In genomic region chr15:53312707-53313106, GRCh38 we compare ENCODE assay signal across 25 cellular contexts.
DNase-seq lines count a peak whose midpoint lies in the region; TF ChIP-seq lines count a peak whose summit lies in the region.
"Had no signal": no experiment of that assay in that cellular context is flagged by ENCODE, and none has a peak within 500 bp of the region (broad histone marks: within the 10 kb centered on the region; RNA-seq: fewer than 3 reads in every experiment).

No MANE protein-coding gene starts in this region.

- DNase-seq in ELF-1 (ENCODE audit: low read depth, low spot score) (peak; percentile 2), NCI-H146 treated with DMSO at 0.1 percent for 48 hours (lab: John Stamatoyannopoulos, UW; ENCODE audit: unreplicated experiment) (peak; percentile 92), cerebellum (ENCODE audit: low spot score) (peak; percentile 12), mesendoderm (peak; percentile 78), D341Med (ENCODE audit: low spot score) (no peak), MCF 10A (ENCODE audit: unreplicated experiment) (no peak), left ventricle myocardium inferior (no peak)
- DNase-seq in effector CD4-positive, alpha-beta T cell: no peak
- DNase-seq: 8988T; ACHN; CD4-positive, alpha-beta memory T cell; COR-L47; H7; Kasumi-1; MV-4-11; NCI-H1105 treated with DMSO at 0.1 percent for 48 hours; NCI-H1694; NCI-H2029 treated with DMSO at 0.1 percent for 48 hours; NCI-H2227 treated with DMSO at 0.1 percent for 48 hours; NCI-H526 treated with DMSO at 0.1 percent for 48 hours; SIG-M5; SW 1271 had no signal

- POLR2A ChIA-PET in MCF 10A (lab: Yijun Ruan, JAX): no interaction called here

- H3K27me3 ChIP-seq in mesendoderm (ENCODE audit: insufficient read depth, low read length, poor library complexity): no peaks in the 10 kb centered on the region
- H3K27me3 ChIP-seq in left ventricle myocardium inferior (ENCODE audit: low read depth): no peaks in the 10 kb centered on the region
- H3K27me3 ChIP-seq: BLaER1 treated with 17β-estradiol and CSF1 and Interleukin-3, amounts not matched to agents 10 nM and 100 nM had no signal

- H3K18ac ChIP-seq in mesendoderm (ENCODE audit: low read length): no peak overlapping the region

- H2BK5ac ChIP-seq in mesendoderm (ENCODE audit: low read length): no peak overlapping the region

- peaks cover 48% of the 10 kb centered on the region for H3K9me3 Mint-ChIP-seq in MCF 10A (ENCODE audit: unreplicated experiment)

- intact Hi-C loops in MCF 10A (cut with micrococcal nuclease): no loop called here
- intact Hi-C loops in left ventricle myocardium inferior (cut with micrococcal nuclease): no loop called here

- H3K36me3 Mint-ChIP-seq in MCF 10A (ENCODE audit: insufficient read depth, unreplicated experiment): peaks cover 5% of the 10 kb centered on the region
- H3K36me3 Mint-ChIP-seq: CD4-positive, alpha-beta memory T cell had no signal

- no peaks in the 10 kb centered on the region for H3K9me3 ChIP-seq in left ventricle myocardium inferior (replicated peaks)
- H3K9me3 ChIP-seq: BLaER1 treated with 17β-estradiol and CSF1 and Interleukin-3, amounts not matched to agents 10 nM and 100 nM had no signal

- H3K4me3 ChIP-seq in mesendoderm (ENCODE audit: low read length) (no peak overlapping the region), left ventricle myocardium inferior (no peak overlapping the region)
- H3K4me3 ChIP-seq: BLaER1 treated with 17β-estradiol and CSF1 and Interleukin-3, amounts not matched to agents 10 nM and 100 nM; K562; SK-N-MC had no signal

- H2AK5ac ChIP-seq in mesendoderm (ENCODE audit: low read length): no peak overlapping the region

- H3K27ac Mint-ChIP-seq in MCF 10A (ENCODE audit: low read depth, unreplicated experiment): no peak overlapping the region
- H3K27ac Mint-ChIP-seq: CD4-positive, alpha-beta memory T cell had no signal

- no peak overlapping the region for H2BK15ac ChIP-seq in mesendoderm (replicated peaks; ENCODE audit: low read depth)

- H3K23ac ChIP-seq in mesendoderm (ENCODE audit: low read length): no peak overlapping the region

- H3K4me1 ChIP-seq in mesendoderm (ENCODE audit: control insufficient read depth, low read depth, low read length) (peaks cover 8% of the 10 kb centered on the region), left ventricle myocardium inferior (no peaks in the 10 kb centered on the region)
- H3K4me1 ChIP-seq: BLaER1 treated with 17β-estradiol and CSF1 and Interleukin-3, amounts not matched to agents 10 nM and 100 nM had no signal

- H3K36me3 ChIP-seq in mesendoderm (ENCODE audit: control insufficient read depth, insufficient read depth, low read length) (no peaks in the 10 kb centered on the region), left ventricle myocardium inferior (no peaks in the 10 kb centered on the region)
- H3K36me3 ChIP-seq: BLaER1 treated with 17β-estradiol and CSF1 and Interleukin-3, amounts not matched to agents 10 nM and 100 nM had no signal

- no peak overlapping the region for H2BK120ac ChIP-seq in mesendoderm (ENCODE audit: low read depth, low read length)

- no peak overlapping the region for H3K9ac ChIP-seq in mesendoderm (ENCODE audit: low read length)
- H3K9ac ChIP-seq: BLaER1 treated with 17β-estradiol and CSF1 and Interleukin-3, amounts not matched to agents 10 nM and 100 nM had no signal

- no peak overlapping the region for H3K56ac ChIP-seq in mesendoderm (ENCODE audit: low read length)

- H3K79me2 ChIP-seq in mesendoderm (ENCODE audit: control insufficient read depth, insufficient read depth, low read length): no peaks in the 10 kb centered on the region

- no CpG with 5 or more reads among the region's 3 CpGs for WGBS in mesendoderm (ENCODE audit: extremely low coverage, insufficient coverage, low lambda C conversion rate)

- CTCF ChIA-PET in MCF 10A (lab: Yijun Ruan, JAX): interaction anchor here (0.6 kb wide), 1 partner anchor 111 kb away, joined by 3 read pairs; no protein-coding TSS in a partner anchor

- H3K79me1 ChIP-seq in mesendoderm (ENCODE audit: low read length): no peaks in the 10 kb centered on the region

- H3K4me3 Mint-ChIP-seq in MCF 10A (ENCODE audit: unreplicated experiment): no peak overlapping the region
- H3K4me3 Mint-ChIP-seq: CD4-positive, alpha-beta memory T cell had no signal

- no peak overlapping the region for H4K8ac ChIP-seq in mesendoderm (ENCODE audit: low read depth, low read length)

- H3K27ac ChIP-seq in mesendoderm (ENCODE audit: low read depth, low read length): no peak overlapping the region
- H3K27ac ChIP-seq in left ventricle myocardium inferior (replicated peaks): no peak overlapping the region
- H3K27ac ChIP-seq: BLaER1 treated with 17β-estradiol and CSF1 and Interleukin-3, amounts not matched to agents 10 nM and 100 nM; SK-N-MC had no signal

- no peaks in the 10 kb centered on the region for H3K4me1 Mint-ChIP-seq in MCF 10A (ENCODE audit: insufficient read depth, unreplicated experiment)
- H3K4me1 Mint-ChIP-seq: CD4-positive, alpha-beta memory T cell had no signal

- TF ChIP-seq CTCF in MCF 10A (IDR thresholded peaks at IDR 0.05; ENCODE audit: unreplicated experiment): no peak
- TF ChIP-seq CTCF in left ventricle myocardium inferior (IDR thresholded peaks at IDR 0.05; ENCODE audit: borderline replicate concordance): no peak

- BruUV-seq in MCF 10A (replicated peaks; lab: Mats Ljungman, UMichigan): no TSS peak

- H3K27me3 Mint-ChIP-seq in MCF 10A (ENCODE audit: insufficient read depth, unreplicated experiment): peaks cover 9% of the 10 kb centered on the region
- H3K27me3 Mint-ChIP-seq: CD4-positive, alpha-beta memory T cell had no signal

- no peak overlapping the region for H4K5ac ChIP-seq in mesendoderm (ENCODE audit: low read length)

- H3K4me2 ChIP-seq in mesendoderm (ENCODE audit: low read length): no peak overlapping the region
- H3K4me2 ChIP-seq: BLaER1 treated with 17β-estradiol and CSF1 and Interleukin-3, amounts not matched to agents 10 nM and 100 nM had no signal

- no peak overlapping the region for H3K4ac ChIP-seq in mesendoderm (ENCODE audit: low read depth, low read length)

Comparison
In these comparisons a context has a peak if more than half of its experiments do, and no peak if none do; other contexts are left out.
1. DNase-seq: peak in ELF-1 (single experiment), NCI-H146 treated with DMSO at 0.1 percent for 48 hours (single experiment), cerebellum (single experiment) and mesendoderm (single experiment); none in effector CD4-positive, alpha-beta T cell (single experiment), D341Med (single experiment), MCF 10A (single experiment) and left ventricle myocardium inferior (single experiment).